Comparison of ENCODE assay signal across 25 cellular contexts in genomic region chr6:49341869-49342268, GRCh38.
"Had no signal": no experiment of that assay in that cellular context is flagged by ENCODE, and none has a peak within 500 bp of the region (broad histone marks: within the 10 kb centered on the region; RNA-seq: fewer than 3 reads in every experiment).

No MANE protein-coding gene starts in this region.

- H3K9me3 ChIP-seq: esophagus muscularis mucosa, left lung, mucosa of descending colon, prostate gland, right atrium auricular region, suprapubic skin had no signal

- H3K36me3 Mint-ChIP-seq: mesothelial cell of epicardium; naive B cell; natural killer cell treated with Interleukin-12 subunit alpha and Interleukin-12 subunit beta and Interleukin-15 and Interleukin-18, amount 100 ng/mL, for 72 hours; neural progenitor cell; type B pancreatic cell had no signal

- H3K27me3 Mint-ChIP-seq: naive B cell; natural killer cell treated with Interleukin-12 subunit alpha and Interleukin-12 subunit beta and Interleukin-15 and Interleukin-18, amount 100 ng/mL, for 72 hours; stimulated activated naive CD8-positive, alpha-beta T cell treated with anti-CD3 and anti-CD28 coated beads, Interleukin-15, amount 100 ng/mL, for 72 hours; type B pancreatic cell had no signal

- H3K36me3 ChIP-seq: esophagus muscularis mucosa, left lung, neural progenitor cell, prostate gland, right atrium auricular region, suprapubic skin had no signal

- H3K9ac ChIP-seq: neural progenitor cell, parathyroid adenoma had no signal

- H3K4me1 Mint-ChIP-seq: mesothelial cell of epicardium; naive B cell; neural progenitor cell; stimulated activated naive CD8-positive, alpha-beta T cell treated with anti-CD3 and anti-CD28 coated beads, Interleukin-15, amount 100 ng/mL, for 72 hours had no signal

- H3K4me3 ChIP-seq: dorsolateral prefrontal cortex, esophagus muscularis mucosa, left lung, mucosa of descending colon, neural progenitor cell, prostate gland, right atrium auricular region, smooth muscle cell, suprapubic skin had no signal

- H3K27me3 ChIP-seq: dorsolateral prefrontal cortex, esophagus muscularis mucosa, left lung, neural progenitor cell, right atrium auricular region, suprapubic skin had no signal

- DNase-seq: dorsolateral prefrontal cortex; effector CD8-positive, alpha-beta T cell; hypothalamus; left cardiac atrium; left lung; mesenchymal stem cell; mucosa of descending colon; naive B cell; stimulated activated CD4-positive, alpha-beta T cell treated with anti-CD3 and anti-CD28 coated beads, Interleukin-12 subunit alpha, Interleukin-12 subunit beta, amount 100 ng/mL, for 4 hours; stimulated activated CD4-positive, alpha-beta T cell treated with anti-CD3 and anti-CD28 coated beads, Interleukin-1b, Interleukin-23, amount 100 ng/mL, for 48 hours; stimulated activated CD4-positive, alpha-beta T cell treated with anti-CD3 and anti-CD28 coated beads, Interleukin-4, amount 100 ng/mL, for 1 hour; stimulated activated CD8-positive, alpha-beta memory T cell treated with anti-CD3 and anti-CD28 coated beads, Interleukin-4, amount 100 ng/mL, for 48 hours; stimulated activated naive CD4-positive, alpha-beta T cell; stimulated activated naive CD8-positive, alpha-beta T cell treated with anti-CD3 and anti-CD28 coated beads, Interleukin-15, amount 100 ng/mL, for 72 hours had no signal

- H3K4me1 ChIP-seq: esophagus muscularis mucosa, left lung, neural progenitor cell, parathyroid adenoma, prostate gland, right atrium auricular region, suprapubic skin had no signal

- ATAC-seq: left cardiac atrium; left lung; mucosa of descending colon; natural killer cell treated with Interleukin-12 subunit alpha and Interleukin-12 subunit beta and Interleukin-15 and Interleukin-18, amount 100 ng/mL, for 72 hours; sciatic nerve; stimulated activated naive CD8-positive, alpha-beta T cell treated with anti-CD3 and anti-CD28 coated beads, Interleukin-15, amount 100 ng/mL, for 72 hours had no signal

- H3K4me3 Mint-ChIP-seq: mesothelial cell of epicardium; naive B cell; natural killer cell treated with Interleukin-12 subunit alpha and Interleukin-12 subunit beta and Interleukin-15 and Interleukin-18, amount 100 ng/mL, for 72 hours; neural progenitor cell; stimulated activated naive CD8-positive, alpha-beta T cell treated with anti-CD3 and anti-CD28 coated beads, Interleukin-15, amount 100 ng/mL, for 72 hours; type B pancreatic cell had no signal

- H3K27ac ChIP-seq: dorsolateral prefrontal cortex, esophagus muscularis mucosa, left lung, neural progenitor cell, parathyroid adenoma, prostate gland, right atrium auricular region, suprapubic skin had no signal

- H3K27ac Mint-ChIP-seq: mesothelial cell of epicardium; naive B cell; natural killer cell treated with Interleukin-12 subunit alpha and Interleukin-12 subunit beta and Interleukin-15 and Interleukin-18, amount 100 ng/mL, for 72 hours; neural progenitor cell; stimulated activated naive CD8-positive, alpha-beta T cell treated with anti-CD3 and anti-CD28 coated beads, Interleukin-15, amount 100 ng/mL, for 72 hours; type B pancreatic cell had no signal

- H3K9me3 Mint-ChIP-seq: neural progenitor cell had no signal
